In genomic region chr12:124310785-124311184, GRCh38 we compare ENCODE assay signal across 1 cellular context.
TF ChIP-seq lines count a peak whose summit lies in the region.

No MANE protein-coding gene starts in this region.

TF ChIP-seq in HCT116, 20 proteins besides CTCF, POLR2A, EP300 and RAD21:
- TF ChIP-seq EZH2phosphoT487 (IDR thresholded peaks at IDR 0.05; ENCODE audit: borderline replicate concordance) (no peak), SIN3A (IDR thresholded peaks at IDR 0.05; ENCODE audit: low read depth) (no peak), EZH2 (IDR thresholded peaks at IDR 0.05) (no peak), MAX (IDR thresholded peaks at IDR 0.05) (no peak), CBX3 (IDR thresholded peaks at IDR 0.05; ENCODE audit: low read depth) (no peak), SP1 (IDR thresholded peaks at IDR 0.05; ENCODE audit: low read depth) (no peak), TCF7L2 (IDR thresholded peaks at IDR 0.05; ENCODE audit: borderline replicate concordance, extremely low read depth, insufficient read depth, insufficient read length) (no peak), YY1 (IDR thresholded peaks at IDR 0.05; ENCODE audit: extremely low read depth, insufficient replicate concordance, low read depth, low read length) (no peak), ATF3 (IDR thresholded peaks at IDR 0.05) (no peak)
